1 cellular context compared by ENCODE assay signal in the genomic region with DNA sequence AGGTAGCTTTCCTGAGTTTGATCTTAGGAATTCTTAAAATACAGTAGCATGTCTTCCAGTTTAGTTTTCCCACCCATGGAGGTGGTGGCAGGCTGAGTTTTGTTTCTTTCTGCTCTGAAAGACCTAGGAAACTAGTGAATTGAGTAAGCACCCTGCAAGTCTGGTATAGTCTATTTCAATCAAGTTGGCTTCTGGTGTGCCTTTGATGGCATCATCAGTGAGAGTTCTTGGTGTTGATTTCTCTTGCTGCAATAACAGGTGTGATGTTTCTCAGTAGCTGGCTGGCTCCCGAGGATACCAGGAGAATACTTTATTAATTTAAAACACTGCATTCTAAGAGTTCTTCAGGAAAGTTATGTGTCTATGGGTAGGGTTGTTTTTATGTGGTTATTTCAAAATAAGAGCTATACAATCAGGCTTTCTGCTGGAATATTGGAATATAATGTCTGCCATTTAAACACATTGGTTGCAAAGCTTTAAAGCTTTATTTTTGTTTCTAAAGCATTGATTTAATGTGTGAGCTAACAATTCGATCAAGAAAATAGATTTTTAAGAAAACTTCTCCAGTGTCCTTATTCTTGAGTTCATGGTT.
TF ChIP-seq lines count a peak whose summit lies in the region.

No MANE protein-coding gene starts in this region.

TF ChIP-seq in SK-N-SH treated with all-trans-retinoic acid at 6 μM for 48 hours, 23 proteins besides CTCF, POLR2A, EP300 and RAD21 (continued from another document):
- TF ChIP-seq ZC3H10 (CRISPR knock-in tag; IDR thresholded peaks at IDR 0.05), result no peak
- TF ChIP-seq CSDC2 (CRISPR knock-in tag; IDR thresholded peaks at IDR 0.05), result no peak
- TF ChIP-seq, protein P1, sequence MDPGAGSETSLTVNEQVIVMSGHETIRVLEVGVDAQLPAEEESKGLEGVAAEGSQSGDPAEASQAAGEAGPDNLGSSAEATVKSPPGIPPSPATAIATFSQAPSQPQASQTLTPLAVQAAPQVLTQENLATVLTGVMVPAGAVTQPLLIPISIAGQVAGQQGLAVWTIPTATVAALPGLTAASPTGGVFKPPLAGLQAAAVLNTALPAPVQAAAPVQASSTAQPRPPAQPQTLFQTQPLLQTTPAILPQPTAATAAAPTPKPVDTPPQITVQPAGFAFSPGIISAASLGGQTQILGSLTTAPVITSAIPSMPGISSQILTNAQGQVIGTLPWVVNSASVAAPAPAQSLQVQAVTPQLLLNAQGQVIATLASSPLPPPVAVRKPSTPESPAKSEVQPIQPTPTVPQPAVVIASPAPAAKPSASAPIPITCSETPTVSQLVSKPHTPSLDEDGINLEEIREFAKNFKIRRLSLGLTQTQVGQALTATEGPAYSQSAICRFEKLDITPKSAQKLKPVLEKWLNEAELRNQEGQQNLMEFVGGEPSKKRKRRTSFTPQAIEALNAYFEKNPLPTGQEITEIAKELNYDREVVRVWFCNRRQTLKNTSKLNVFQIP (CRISPR knock-in tag; IDR thresholded peaks at IDR 0.05; ENCODE audit: borderline replicate concordance, low read depth), result no peak
- TF ChIP-seq ZFP30 (CRISPR knock-in tag; IDR thresholded peaks at IDR 0.05), result no peak
- TF ChIP-seq ISL1 (CRISPR knock-in tag; IDR thresholded peaks at IDR 0.05), result no peak
- TF ChIP-seq ARNTL (CRISPR knock-in tag; IDR thresholded peaks at IDR 0.05; ENCODE audit: borderline replicate concordance, low read depth), result no peak
